Comparison of ENCODE assay signal across 1 cellular context in genomic region chr21:37435120-37435519, GRCh38.
TF ChIP-seq lines count a peak whose summit lies in the region.

No MANE protein-coding gene starts in this region.

TF ChIP-seq in GM23338, 12 proteins besides CTCF, POLR2A, EP300 and RAD21 (continued from another document):
- TF ChIP-seq POLR2AphosphoS5 (IDR thresholded peaks at IDR 0.05; ENCODE audit: low read depth) (no peak), EZH2phosphoT487 (IDR thresholded peaks at IDR 0.05; ENCODE audit: unreplicated experiment) (no peak), STAT1 (IDR thresholded peaks at IDR 0.05; ENCODE audit: unreplicated experiment) (no peak), ZNF331 (CRISPR knock-in tag; IDR thresholded peaks at IDR 0.05; ENCODE audit: low read depth) (no peak)
TF ChIP-seq in GM23338: peak in this region for 0.
